Comparison of ENCODE assay signal across 12 cellular contexts in genomic region chr7:92916751-92917369, GRCh38.
DNase-seq lines count a peak whose midpoint lies in the region; ATAC-seq and TF ChIP-seq lines count a peak whose summit lies in the region.
"Had no signal": no experiment of that assay in that cellular context is flagged by ENCODE, and none has a peak within 500 bp of the region (broad histone marks: within the 10 kb centered on the region; RNA-seq: fewer than 3 reads in every experiment).

No MANE protein-coding gene starts in this region.

- POLR2A ChIA-PET in RWPE1 (lab: Yijun Ruan, JAX; ENCODE audit: low non-redundant PET), result no interaction called here

- 33% methylated on average over 3 of the region's 3 CpGs for WGBS in suprapubic skin
- WGBS in stomach, 5 donors, result 22 to 32% (median 25%) methylated on average over 3 of the region's 3 CpGs

- TF ChIP-seq CTCF in cardiac muscle cell (IDR thresholded peaks at IDR 0.05; ENCODE audit: low read depth, low read length) (no peak), RWPE1 (conservative IDR thresholded peaks at IDR 0.05; ENCODE audit: low read depth) (no peak), type B pancreatic cell (conservative IDR thresholded peaks at IDR 0.05) (no peak), suprapubic skin (IDR thresholded peaks at IDR 0.05) (no peak), stomach (IDR thresholded peaks at IDR 0.05) (no peak)

- peaks cover 21% of the 10 kb centered on the region for H3K4me1 ChIP-seq in cardiac muscle cell (ENCODE audit: low read depth)
- H3K4me1 ChIP-seq in suprapubic skin, result peaks cover 9% of the 10 kb centered on the region
- peaks cover 0 to 8% (median 0%) of the 10 kb centered on the region in 4 donors for H3K4me1 ChIP-seq in stomach

- H3K9me3 Mint-ChIP-seq in type B pancreatic cell, result no peaks in the 10 kb centered on the region
- H3K9me3 Mint-ChIP-seq: central memory CD8-positive, alpha-beta T cell had no signal

- TF ChIP-seq POLR2A in suprapubic skin (IDR thresholded peaks at IDR 0.05) (no peak), stomach (IDR thresholded peaks at IDR 0.05) (no peak)

- no peaks in the 10 kb centered on the region for H3K36me3 ChIP-seq in cardiac muscle cell
- H3K36me3 ChIP-seq in suprapubic skin, result no peaks in the 10 kb centered on the region
- no peaks in the 10 kb centered on the region for H3K36me3 ChIP-seq in stomach

- H3K36me3 Mint-ChIP-seq in type B pancreatic cell, result no peaks in the 10 kb centered on the region
- H3K36me3 Mint-ChIP-seq: CD14-positive monocyte had no signal

- CTCF ChIA-PET in RWPE1 (lab: Yijun Ruan, JAX), result no interaction called here

- intact Hi-C loops in cardiac septum (cut with DNase I) (no loop called here), head of caudate nucleus (cut with DNase I) (no loop called here), stomach (cut with DNase I; ENCODE audit: low total_unique reads) (no loop called here)

- H3K4me3 Mint-ChIP-seq in type B pancreatic cell, result peak overlapping the region; percentile 20
- H3K4me3 Mint-ChIP-seq: CD14-positive monocyte; central memory CD8-positive, alpha-beta T cell; naive thymus-derived CD4-positive, alpha-beta T cell had no signal

- H3K27me3 ChIP-seq in cardiac muscle cell (no peaks in the 10 kb centered on the region), suprapubic skin (no peaks in the 10 kb centered on the region), stomach (no peaks in the 10 kb centered on the region)

- DNase-seq in cardiac muscle cell (ENCODE audit: low read depth in 1 of 2, low spot score in 1 of 2) (peak; percentile 74 to 86), cardiac septum (ENCODE audit: low spot score) (no peak), RWPE1 (ENCODE audit: low spot score) (peak; percentile 73), head of caudate nucleus (peak in 27 of 42 donors; percentile 2 to 63 (median 25)), type B pancreatic cell (ENCODE audit: extremely low spot score, unreplicated experiment) (no peak), suprapubic skin (ENCODE audit: low spot score in 2 of 2) (no peak), stomach (no peak)
- DNase-seq: naive thymus-derived CD4-positive, alpha-beta T cell had no signal

- peak overlapping the region; percentile 85 for H3K27ac Mint-ChIP-seq in type B pancreatic cell
- H3K27ac Mint-ChIP-seq: CD14-positive monocyte; naive thymus-derived CD4-positive, alpha-beta T cell had no signal

- TF ChIP-seq EP300 in suprapubic skin (IDR thresholded peaks at IDR 0.05) (no peak), stomach (IDR thresholded peaks at IDR 0.05) (no peak)

- H3K9me3 ChIP-seq in cardiac muscle cell (ENCODE audit: low read depth) (no peaks in the 10 kb centered on the region), suprapubic skin (no peaks in the 10 kb centered on the region), stomach (no peaks in the 10 kb centered on the region)

- no peaks in the 10 kb centered on the region for H3K27me3 Mint-ChIP-seq in type B pancreatic cell
- H3K27me3 Mint-ChIP-seq: central memory CD8-positive, alpha-beta T cell had no signal

- H3K27ac ChIP-seq in cardiac muscle cell (peak overlapping the region; percentile 95), RWPE1 (no peak overlapping the region), suprapubic skin (no peak overlapping the region), stomach (no peak overlapping the region)
- H3K27ac ChIP-seq: VCaP had no signal

- no peak for ATAC-seq in HG03039 (IDR thresholded peaks at IDR 0.05; ENCODE audit: unreplicated experiment)
- ATAC-seq: naive thymus-derived CD4-positive, alpha-beta T cell had no signal

- H3K4me3 ChIP-seq in cardiac muscle cell (no peak overlapping the region), suprapubic skin (no peak overlapping the region), stomach (no peak overlapping the region)

- H3K4me1 Mint-ChIP-seq in type B pancreatic cell (ENCODE audit: unreplicated experiment), result peaks cover 10% of the 10 kb centered on the region
- H3K4me1 Mint-ChIP-seq: CD14-positive monocyte; central memory CD8-positive, alpha-beta T cell; naive thymus-derived CD4-positive, alpha-beta T cell had no signal

Comparison
In these comparisons a context has a peak if more than half of its experiments do, and no peak if none do; other contexts are left out.
1. DNase-seq: peak in cardiac muscle cell (2 of 2), RWPE1 (single experiment) and head of caudate nucleus (27 of 42); none in cardiac septum (single experiment), type B pancreatic cell (single experiment), suprapubic skin (0 of 2) and stomach (single experiment).